2 cellular contexts compared by ENCODE assay signal in the genomic region with DNA sequence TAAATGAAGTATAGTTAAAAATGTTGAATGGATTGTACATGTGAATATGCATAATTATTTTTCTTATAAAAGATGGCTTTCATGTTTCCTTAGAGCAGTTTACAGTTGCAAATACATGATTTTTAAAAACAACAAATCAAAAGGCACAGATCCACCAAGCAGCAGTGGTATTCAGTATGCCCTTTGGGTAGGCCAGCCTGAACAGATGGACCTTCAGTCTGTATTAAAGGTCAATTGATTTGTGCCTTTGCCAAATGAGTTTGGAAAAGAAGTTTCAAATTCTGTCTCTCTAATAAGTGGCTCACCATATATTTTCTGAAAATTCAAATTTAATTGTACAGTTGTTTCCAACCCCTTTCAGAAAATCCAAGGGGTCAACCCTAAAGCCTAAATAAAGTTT.
TF ChIP-seq lines count a peak whose summit lies in the region.

No MANE protein-coding gene starts in this region.

TF ChIP-seq in liver, 16 proteins besides CTCF, POLR2A, EP300 and RAD21 (continued from another document):
- TF ChIP-seq RXRA (IDR thresholded peaks at IDR 0.05) (peak; percentile 32 to 36), YY1 (IDR thresholded peaks at IDR 0.05) (peak; percentile 24), HNF4G (IDR thresholded peaks at IDR 0.05) (peak; percentile 88), HNF4A (conservative IDR thresholded peaks at IDR 0.05) (peak; percentile 94 to 97), FOXA1 (IDR thresholded peaks at IDR 0.05) (no peak), TAF1 (conservative IDR thresholded peaks at IDR 0.05) (no peak)
- TF ChIP-seq, protein P1, sequence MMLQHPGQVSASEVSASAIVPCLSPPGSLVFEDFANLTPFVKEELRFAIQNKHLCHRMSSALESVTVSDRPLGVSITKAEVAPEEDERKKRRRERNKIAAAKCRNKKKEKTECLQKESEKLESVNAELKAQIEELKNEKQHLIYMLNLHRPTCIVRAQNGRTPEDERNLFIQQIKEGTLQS (IDR thresholded peaks at IDR 0.05): no peak
- TF ChIP-seq, protein P2, sequence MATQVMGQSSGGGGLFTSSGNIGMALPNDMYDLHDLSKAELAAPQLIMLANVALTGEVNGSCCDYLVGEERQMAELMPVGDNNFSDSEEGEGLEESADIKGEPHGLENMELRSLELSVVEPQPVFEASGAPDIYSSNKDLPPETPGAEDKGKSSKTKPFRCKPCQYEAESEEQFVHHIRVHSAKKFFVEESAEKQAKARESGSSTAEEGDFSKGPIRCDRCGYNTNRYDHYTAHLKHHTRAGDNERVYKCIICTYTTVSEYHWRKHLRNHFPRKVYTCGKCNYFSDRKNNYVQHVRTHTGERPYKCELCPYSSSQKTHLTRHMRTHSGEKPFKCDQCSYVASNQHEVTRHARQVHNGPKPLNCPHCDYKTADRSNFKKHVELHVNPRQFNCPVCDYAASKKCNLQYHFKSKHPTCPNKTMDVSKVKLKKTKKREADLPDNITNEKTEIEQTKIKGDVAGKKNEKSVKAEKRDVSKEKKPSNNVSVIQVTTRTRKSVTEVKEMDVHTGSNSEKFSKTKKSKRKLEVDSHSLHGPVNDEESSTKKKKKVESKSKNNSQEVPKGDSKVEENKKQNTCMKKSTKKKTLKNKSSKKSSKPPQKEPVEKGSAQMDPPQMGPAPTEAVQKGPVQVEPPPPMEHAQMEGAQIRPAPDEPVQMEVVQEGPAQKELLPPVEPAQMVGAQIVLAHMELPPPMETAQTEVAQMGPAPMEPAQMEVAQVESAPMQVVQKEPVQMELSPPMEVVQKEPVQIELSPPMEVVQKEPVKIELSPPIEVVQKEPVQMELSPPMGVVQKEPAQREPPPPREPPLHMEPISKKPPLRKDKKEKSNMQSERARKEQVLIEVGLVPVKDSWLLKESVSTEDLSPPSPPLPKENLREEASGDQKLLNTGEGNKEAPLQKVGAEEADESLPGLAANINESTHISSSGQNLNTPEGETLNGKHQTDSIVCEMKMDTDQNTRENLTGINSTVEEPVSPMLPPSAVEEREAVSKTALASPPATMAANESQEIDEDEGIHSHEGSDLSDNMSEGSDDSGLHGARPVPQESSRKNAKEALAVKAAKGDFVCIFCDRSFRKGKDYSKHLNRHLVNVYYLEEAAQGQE (IDR thresholded peaks at IDR 0.05): peak; percentile 18
TF ChIP-seq in liver: peak in this region for 6.

TF ChIP-seq in HepG2, 621 proteins besides CTCF, POLR2A, EP300 and RAD21 (continued from another document):
- TF ChIP-seq, protein P3, sequence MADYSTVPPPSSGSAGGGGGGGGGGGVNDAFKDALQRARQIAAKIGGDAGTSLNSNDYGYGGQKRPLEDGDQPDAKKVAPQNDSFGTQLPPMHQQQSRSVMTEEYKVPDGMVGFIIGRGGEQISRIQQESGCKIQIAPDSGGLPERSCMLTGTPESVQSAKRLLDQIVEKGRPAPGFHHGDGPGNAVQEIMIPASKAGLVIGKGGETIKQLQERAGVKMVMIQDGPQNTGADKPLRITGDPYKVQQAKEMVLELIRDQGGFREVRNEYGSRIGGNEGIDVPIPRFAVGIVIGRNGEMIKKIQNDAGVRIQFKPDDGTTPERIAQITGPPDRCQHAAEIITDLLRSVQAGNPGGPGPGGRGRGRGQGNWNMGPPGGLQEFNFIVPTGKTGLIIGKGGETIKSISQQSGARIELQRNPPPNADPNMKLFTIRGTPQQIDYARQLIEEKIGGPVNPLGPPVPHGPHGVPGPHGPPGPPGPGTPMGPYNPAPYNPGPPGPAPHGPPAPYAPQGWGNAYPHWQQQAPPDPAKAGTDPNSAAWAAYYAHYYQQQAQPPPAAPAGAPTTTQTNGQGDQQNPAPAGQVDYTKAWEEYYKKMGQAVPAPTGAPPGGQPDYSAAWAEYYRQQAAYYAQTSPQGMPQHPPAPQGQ (CRISPR knock-in tag; IDR thresholded peaks at IDR 0.05; ENCODE audit: borderline replicate concordance): no peak
- TF ChIP-seq STAT5B (CRISPR knock-in tag; IDR thresholded peaks at IDR 0.05) (no peak), CHD4 (IDR thresholded peaks at IDR 0.05; ENCODE audit: borderline replicate concordance, low read length) (no peak), SRF (IDR thresholded peaks at IDR 0.05; ENCODE audit: low read depth, low read length) (no peak), TBL1XR1 (IDR thresholded peaks at IDR 0.05; ENCODE audit: borderline replicate concordance, low read length, partially characterized antibody) (no peak), ZNF367 (CRISPR knock-in tag; IDR thresholded peaks at IDR 0.05; ENCODE audit: borderline replicate concordance) (no peak), ZNF850 (CRISPR knock-in tag; conservative IDR thresholded peaks at IDR 0.05) (no peak), NFRKB (IDR thresholded peaks at IDR 0.05) (no peak), SIN3A (IDR thresholded peaks at IDR 0.05; ENCODE audit: borderline replicate concordance, low read depth, low read length) (no peak), ZNF703 (CRISPR knock-in tag; IDR thresholded peaks at IDR 0.05; ENCODE audit: borderline replicate concordance) (no peak)
- TF ChIP-seq, protein P4, sequence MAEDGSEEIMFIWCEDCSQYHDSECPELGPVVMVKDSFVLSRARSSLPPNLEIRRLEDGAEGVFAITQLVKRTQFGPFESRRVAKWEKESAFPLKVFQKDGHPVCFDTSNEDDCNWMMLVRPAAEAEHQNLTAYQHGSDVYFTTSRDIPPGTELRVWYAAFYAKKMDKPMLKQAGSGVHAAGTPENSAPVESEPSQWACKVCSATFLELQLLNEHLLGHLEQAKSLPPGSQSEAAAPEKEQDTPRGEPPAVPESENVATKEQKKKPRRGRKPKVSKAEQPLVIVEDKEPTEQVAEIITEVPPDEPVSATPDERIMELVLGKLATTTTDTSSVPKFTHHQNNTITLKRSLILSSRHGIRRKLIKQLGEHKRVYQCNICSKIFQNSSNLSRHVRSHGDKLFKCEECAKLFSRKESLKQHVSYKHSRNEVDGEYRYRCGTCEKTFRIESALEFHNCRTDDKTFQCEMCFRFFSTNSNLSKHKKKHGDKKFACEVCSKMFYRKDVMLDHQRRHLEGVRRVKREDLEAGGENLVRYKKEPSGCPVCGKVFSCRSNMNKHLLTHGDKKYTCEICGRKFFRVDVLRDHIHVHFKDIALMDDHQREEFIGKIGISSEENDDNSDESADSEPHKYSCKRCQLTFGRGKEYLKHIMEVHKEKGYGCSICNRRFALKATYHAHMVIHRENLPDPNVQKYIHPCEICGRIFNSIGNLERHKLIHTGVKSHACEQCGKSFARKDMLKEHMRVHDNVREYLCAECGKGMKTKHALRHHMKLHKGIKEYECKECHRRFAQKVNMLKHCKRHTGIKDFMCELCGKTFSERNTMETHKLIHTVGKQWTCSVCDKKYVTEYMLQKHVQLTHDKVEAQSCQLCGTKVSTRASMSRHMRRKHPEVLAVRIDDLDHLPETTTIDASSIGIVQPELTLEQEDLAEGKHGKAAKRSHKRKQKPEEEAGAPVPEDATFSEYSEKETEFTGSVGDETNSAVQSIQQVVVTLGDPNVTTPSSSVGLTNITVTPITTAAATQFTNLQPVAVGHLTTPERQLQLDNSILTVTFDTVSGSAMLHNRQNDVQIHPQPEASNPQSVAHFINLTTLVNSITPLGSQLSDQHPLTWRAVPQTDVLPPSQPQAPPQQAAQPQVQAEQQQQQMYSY (CRISPR knock-in tag; IDR thresholded peaks at IDR 0.05): no peak
- TF ChIP-seq, protein P5, sequence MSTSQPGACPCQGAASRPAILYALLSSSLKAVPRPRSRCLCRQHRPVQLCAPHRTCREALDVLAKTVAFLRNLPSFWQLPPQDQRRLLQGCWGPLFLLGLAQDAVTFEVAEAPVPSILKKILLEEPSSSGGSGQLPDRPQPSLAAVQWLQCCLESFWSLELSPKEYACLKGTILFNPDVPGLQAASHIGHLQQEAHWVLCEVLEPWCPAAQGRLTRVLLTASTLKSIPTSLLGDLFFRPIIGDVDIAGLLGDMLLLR (CRISPR knock-in tag; IDR thresholded peaks at IDR 0.05): no peak
- TF ChIP-seq, protein P6, sequence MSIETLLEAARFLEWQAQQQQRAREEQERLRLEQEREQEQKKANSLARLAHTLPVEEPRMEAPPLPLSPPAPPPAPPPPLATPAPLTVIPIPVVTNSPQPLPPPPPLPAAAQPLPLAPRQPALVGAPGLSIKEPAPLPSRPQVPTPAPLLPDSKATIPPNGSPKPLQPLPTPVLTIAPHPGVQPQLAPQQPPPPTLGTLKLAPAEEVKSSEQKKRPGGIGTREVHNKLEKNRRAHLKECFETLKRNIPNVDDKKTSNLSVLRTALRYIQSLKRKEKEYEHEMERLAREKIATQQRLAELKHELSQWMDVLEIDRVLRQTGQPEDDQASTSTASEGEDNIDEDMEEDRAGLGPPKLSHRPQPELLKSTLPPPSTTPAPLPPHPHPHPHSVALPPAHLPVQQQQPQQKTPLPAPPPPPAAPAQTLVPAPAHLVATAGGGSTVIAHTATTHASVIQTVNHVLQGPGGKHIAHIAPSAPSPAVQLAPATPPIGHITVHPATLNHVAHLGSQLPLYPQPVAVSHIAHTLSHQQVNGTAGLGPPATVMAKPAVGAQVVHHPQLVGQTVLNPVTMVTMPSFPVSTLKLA (IDR thresholded peaks at IDR 0.05): no peak
